In genomic region chr20:38651154-38651553, GRCh38 we compare ENCODE assay signal across 1 cellular context.
TF ChIP-seq lines count a peak whose summit lies in the region.

No MANE protein-coding gene starts in this region.

TF ChIP-seq in HepG2, 621 proteins besides CTCF, POLR2A, EP300 and RAD21:
- peak; percentile 12; the same call in 1 of the 2 replicates for TF ChIP-seq ARID5B (CRISPR knock-in tag; IDR thresholded peaks at IDR 0.05)
- TF ChIP-seq FUBP1 (CRISPR knock-in tag; IDR thresholded peaks at IDR 0.05; ENCODE audit: borderline replicate concordance) = no peak
- TF ChIP-seq ELF3 (CRISPR knock-in tag; IDR thresholded peaks at IDR 0.05) = peak; percentile 80
- TF ChIP-seq ZBTB4 (CRISPR knock-in tag; IDR thresholded peaks at IDR 0.05; ENCODE audit: borderline replicate concordance) = no peak
- TF ChIP-seq FOSL2 (CRISPR knock-in tag; IDR thresholded peaks at IDR 0.05) = peak; percentile 63
- TF ChIP-seq FLYWCH1 (CRISPR knock-in tag; IDR thresholded peaks at IDR 0.05) = no peak
- TF ChIP-seq SAP130 (CRISPR knock-in tag; IDR thresholded peaks at IDR 0.05; ENCODE audit: low read depth) = 0 out of 2 replicates have a peak, but pooled peaks have one; percentile 10
- TF ChIP-seq E2F2 (CRISPR knock-in tag; IDR thresholded peaks at IDR 0.05; ENCODE audit: borderline replicate concordance) = no peak
- TF ChIP-seq ZBTB7B (CRISPR knock-in tag; IDR thresholded peaks at IDR 0.05) = no peak
- no peak for TF ChIP-seq CBX5 (CRISPR knock-in tag; IDR thresholded peaks at IDR 0.05; ENCODE audit: borderline replicate concordance)
- TF ChIP-seq RARA (CRISPR knock-in tag; IDR thresholded peaks at IDR 0.05) = peak; percentile 57
